17 cellular contexts compared by ENCODE assay signal in the genomic region with DNA sequence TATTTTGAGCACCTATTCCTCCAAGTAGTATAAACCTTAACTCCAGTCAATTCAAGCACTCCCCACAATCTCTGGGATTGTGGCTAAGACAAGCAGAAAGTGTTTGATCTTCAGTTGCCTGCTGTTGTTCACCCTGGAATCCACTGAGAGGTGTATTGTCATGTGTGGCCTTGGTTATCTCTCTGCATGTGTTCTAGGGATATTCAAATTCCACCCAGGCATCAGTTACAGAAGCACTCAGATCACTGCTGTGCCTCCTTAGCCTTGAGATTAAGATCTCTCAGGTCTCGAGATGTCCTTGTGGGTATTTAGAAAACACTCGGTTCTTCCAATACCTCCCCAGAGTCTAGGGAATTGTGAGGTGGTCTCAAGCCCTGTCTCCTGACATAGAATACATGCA.
DNase-seq lines count a peak whose midpoint lies in the region; ATAC-seq, FAIRE-seq and TF ChIP-seq lines count a peak whose summit lies in the region.
"Had no signal": no experiment of that assay in that cellular context is flagged by ENCODE, and none has a peak within 500 bp of the region (broad histone marks: within the 10 kb centered on the region; RNA-seq: fewer than 3 reads in every experiment).

No MANE protein-coding gene starts in this region.

- no peak overlapping the region for H3K4me3 Mint-ChIP-seq in activated CD4-positive, alpha-beta memory T cell treated with anti-CD3 and anti-CD28 coated beads, Interleukin-2, amount 10 ng/mL, durations not matched to agents 7 days and 5 days
- H3K4me3 Mint-ChIP-seq: B cell; CD4-positive, alpha-beta memory T cell had no signal

- no peak overlapping the region for H3K4ac ChIP-seq in H1 (replicated peaks; ENCODE audit: insufficient read length, low read depth, low read length)

- no peak overlapping the region for H4K5ac ChIP-seq in H1 (ENCODE audit: insufficient read length, low read depth, low read length)

- H2BK15ac ChIP-seq in H1 (ENCODE audit: low read length) = no peak overlapping the region

- no peaks in the 10 kb centered on the region for H3K9me3 ChIP-seq in H1 (ENCODE audit: insufficient read depth in 2 of 2, low read depth in 1 of 2, low read length in 1 of 2)
- H3K9me3 ChIP-seq in thyroid gland = no peaks in the 10 kb centered on the region
- H3K9me3 ChIP-seq: HAP-1 had no signal

- H3K27ac ChIP-seq in H1 (ENCODE audit: low read depth, low read length) (no peak overlapping the region), thyroid gland (no peak overlapping the region)
- H3K27ac ChIP-seq: HL-60 had no signal

- no peaks in the 10 kb centered on the region for H3K4me1 Mint-ChIP-seq in activated CD4-positive, alpha-beta memory T cell treated with anti-CD3 and anti-CD28 coated beads, Interleukin-2, amount 10 ng/mL, durations not matched to agents 7 days and 5 days
- H3K4me1 Mint-ChIP-seq: B cell; CD4-positive, alpha-beta memory T cell had no signal

- no peak overlapping the region for H2BK20ac ChIP-seq in H1 (ENCODE audit: low read length)

- no peak for TF ChIP-seq EP300 in H1 (IDR thresholded peaks at IDR 0.05; ENCODE audit: borderline replicate concordance in 1 of 2, low read depth in 2 of 2, low read length in 2 of 2)

- intact Hi-C loops in thyroid gland (cut with DNase I) = no loop called here

- no peaks in the 10 kb centered on the region for H3K27me3 Mint-ChIP-seq in activated CD4-positive, alpha-beta memory T cell treated with anti-CD3 and anti-CD28 coated beads, Interleukin-2, amount 10 ng/mL, durations not matched to agents 7 days and 5 days
- H3K27me3 Mint-ChIP-seq: B cell had no signal

- no peak overlapping the region for H4K91ac ChIP-seq in H1 (replicated peaks; ENCODE audit: insufficient read length, low read length)

- no peak overlapping the region for H3K14ac ChIP-seq in H1 (ENCODE audit: insufficient read length)

- H3K36me3 ChIP-seq in H7 (replicated peaks; ENCODE audit: control insufficient read depth, insufficient read depth, low read length) (no peaks in the 10 kb centered on the region), H1 (ENCODE audit: control insufficient read depth in 2 of 4, insufficient read depth in 4 of 4, low read length in 3 of 4) (no peaks in the 10 kb centered on the region), thyroid gland (no peaks in the 10 kb centered on the region)
- H3K36me3 ChIP-seq: HAP-1 had no signal

- no peak overlapping the region for H3K9ac ChIP-seq in H1 (replicated peaks in 1 of 4; ENCODE audit: extremely low read depth in 1 of 4, low read depth in 3 of 4, low read length in 3 of 4)

- no peak overlapping the region for H2AFZ ChIP-seq in H1 (ENCODE audit: low read length)

- H2BK5ac ChIP-seq in H1 (ENCODE audit: low read depth, low read length) = no peak overlapping the region

- no peak overlapping the region for H3K4me3 ChIP-seq in H7 (ENCODE audit: insufficient read depth, low read depth, low read length)
- no peak overlapping the region for H3K4me3 ChIP-seq in H1 (ENCODE audit: extremely low read depth in 1 of 4, insufficient read depth in 2 of 4, low read depth in 3 of 4, low read length in 4 of 4)
- H3K4me3 ChIP-seq in thyroid gland (replicated peaks in 1 of 3) = no peak overlapping the region
- H3K4me3 ChIP-seq: HAP-1 had no signal

- no peaks in the 10 kb centered on the region for H3K36me3 Mint-ChIP-seq in activated CD4-positive, alpha-beta memory T cell treated with anti-CD3 and anti-CD28 coated beads, Interleukin-2, amount 10 ng/mL, durations not matched to agents 7 days and 5 days (ENCODE audit: low read depth)
- H3K36me3 Mint-ChIP-seq: CD4-positive, alpha-beta memory T cell had no signal

- TF ChIP-seq CTCF in H1 (IDR thresholded peaks at IDR 0.05; ENCODE audit: control extremely low read depth in 1 of 3, insufficient read depth in 1 of 3, low read depth in 1 of 3, low read length in 3 of 3) = no peak
- TF ChIP-seq CTCF in thyroid gland (IDR thresholded peaks at IDR 0.05) = no peak

- H3K79me1 ChIP-seq in H1 (ENCODE audit: low read depth, low read length) = no peaks in the 10 kb centered on the region

- DNase-seq in H7 (peak; percentile 12), H1 (ENCODE audit: low read depth in 1 of 2, low spot score in 2 of 2) (no peak), iPS-NIHi11 (ENCODE audit: low spot score) (peak; percentile 9), thyroid gland (no peak)
- DNase-seq in activated CD4-positive, alpha-beta memory T cell treated with anti-CD3 and anti-CD28 coated beads, Interleukin-2, amount 10 ng/mL, durations not matched to agents 7 days and 5 days = no peak
- DNase-seq in activated CD4-positive, alpha-beta T cell treated with anti-CD3 and anti-CD28 coated beads, Interleukin-2, amount 50 U/mL, for 48 hours = no peak
- DNase-seq: C1 segment of cervical spinal cord; CD4-positive, alpha-beta memory T cell; DMS79 had no signal

- peak; percentile 93 for FAIRE-seq in H1 (lab: Jason Lieb, UNC)
- FAIRE-seq: A204.1, G401.6, GM12892, GM19239 had no signal

- H3K23me2 ChIP-seq in H1 (ENCODE audit: low read depth, low read length) = no peaks in the 10 kb centered on the region

- 21% methylated on average over 2 of the region's 2 CpGs; no CpG with 5 or more reads in 1 of the 2 experiments for WGBS in H1 (ENCODE audit: extremely low coverage in 1 of 2, insufficient coverage in 1 of 2, insufficient read length in 1 of 2, insufficient replicate concordance in 2 of 2, low coverage in 1 of 2, low lambda C conversion rate in 2 of 2, missing lambda C conversion rate in 1 of 2), 2 experiments
- 17 to 32% methylated on average over 1 to 2 of the region's 2 CpGs for WGBS in thyroid gland, 2 donors

- H2BK120ac ChIP-seq in H1 (replicated peaks; ENCODE audit: low read depth, low read length) = no peak overlapping the region

- H2BK12ac ChIP-seq in H1 (ENCODE audit: low read depth, low read length) = no peak overlapping the region

- CTCF ChIA-PET in H1 (lab: Charles Lee; ENCODE audit: partially characterized antibody) = interaction anchor here (1.1 kb wide), 1 partner anchor 52 kb away, joined by 3 read pairs; no protein-coding TSS in a partner anchor
- CTCF ChIA-PET in activated CD4-positive, alpha-beta memory T cell treated with anti-CD3 and anti-CD28 coated beads, Interleukin-2, amount 10 ng/mL, durations not matched to agents 7 days and 5 days (lab: Charles Lee) = no interaction called here

- TF ChIP-seq RAD21 in H1 (IDR thresholded peaks at IDR 0.05 in 1 of 2, conservative IDR thresholded peaks at IDR 0.05 in 1 of 2; ENCODE audit: low read depth in 2 of 2, low read length in 2 of 2) = no peak

- H3K23ac ChIP-seq in H1 (ENCODE audit: insufficient read length) = no peak overlapping the region

- no peak overlapping the region for H3K56ac ChIP-seq in H1 (replicated peaks; ENCODE audit: insufficient read length, low read depth, low read length)

- no peak overlapping the region for H3K27ac Mint-ChIP-seq in activated CD4-positive, alpha-beta memory T cell treated with anti-CD3 and anti-CD28 coated beads, Interleukin-2, amount 10 ng/mL, durations not matched to agents 7 days and 5 days
- H3K27ac Mint-ChIP-seq: B cell; CD4-positive, alpha-beta memory T cell had no signal

- H3K27me3 ChIP-seq in H7 (ENCODE audit: control insufficient read depth, insufficient read depth, low read length) = no peaks in the 10 kb centered on the region
- H3K27me3 ChIP-seq in H1 (replicated peaks in 1 of 4; ENCODE audit: control insufficient read depth in 3 of 4, extremely low read depth in 1 of 4, insufficient read depth in 3 of 4, low read length in 3 of 4) = peaks cover 0 to 6% (median 0%) of the 10 kb centered on the region in 4 experiments; a peak in 2 of 7 replicates
- no peaks in the 10 kb centered on the region for H3K27me3 ChIP-seq in thyroid gland

- POLR2A ChIA-PET in H1 (lab: Charles Lee; ENCODE audit: partially characterized antibody) = no interaction called here
- POLR2A ChIA-PET in activated CD4-positive, alpha-beta memory T cell treated with anti-CD3 and anti-CD28 coated beads, Interleukin-2, amount 10 ng/mL, durations not matched to agents 7 days and 5 days (lab: Charles Lee) = no interaction called here

- TF ChIP-seq POLR2A in H1 (IDR thresholded peaks at IDR 0.05; ENCODE audit: control extremely low read depth in 1 of 2, low read depth in 2 of 2, low read length in 2 of 2) (no peak), thyroid gland (IDR thresholded peaks at IDR 0.05) (no peak)

- no peaks in the 10 kb centered on the region for H3K4me1 ChIP-seq in H1 (replicated peaks in 1 of 4; ENCODE audit: control insufficient read depth in 3 of 4, insufficient read depth in 4 of 4, low read length in 3 of 4)
- no peaks in the 10 kb centered on the region for H3K4me1 ChIP-seq in thyroid gland
- H3K4me1 ChIP-seq: HAP-1 had no signal

- H3K79me2 ChIP-seq in H1 (ENCODE audit: control insufficient read depth in 1 of 2, insufficient read depth in 2 of 2, low read length in 2 of 2) = no peaks in the 10 kb centered on the region

- H4K20me1 ChIP-seq in H1 (replicated peaks in 1 of 2; ENCODE audit: control insufficient read depth in 1 of 2, insufficient read depth in 2 of 2, low read length in 2 of 2) = peaks cover 0 to 2% of the 10 kb centered on the region in 2 experiments

- no peak overlapping the region for H3K4me2 ChIP-seq in H1 (ENCODE audit: insufficient read depth in 1 of 2, low read depth in 2 of 2, low read length in 2 of 2)

- H4K8ac ChIP-seq in H1 (ENCODE audit: extremely low read depth, insufficient read depth, low read length) = no peak overlapping the region

- no peak overlapping the region for H3K18ac ChIP-seq in H1 (ENCODE audit: extremely low read depth, low read length)

- H2AK5ac ChIP-seq in H1 (ENCODE audit: low read depth, low read length) = no peak overlapping the region

- no peak for ATAC-seq in HG03469 (IDR thresholded peaks at IDR 0.05; ENCODE audit: unreplicated experiment)

- no peaks in the 10 kb centered on the region for H3K9me3 Mint-ChIP-seq in activated CD4-positive, alpha-beta memory T cell treated with anti-CD3 and anti-CD28 coated beads, Interleukin-2, amount 10 ng/mL, durations not matched to agents 7 days and 5 days

TF ChIP-seq in H1, 55 proteins besides CTCF, POLR2A, EP300 and RAD21:
- TF ChIP-seq SUZ12 (IDR thresholded peaks at IDR 0.05; ENCODE audit: low read length) (no peak), RFX5 (IDR thresholded peaks at IDR 0.05; ENCODE audit: borderline replicate concordance, low read depth, low read length) (no peak), TEAD4 (IDR thresholded peaks at IDR 0.05; ENCODE audit: low read depth, low read length) (0 out of 2 replicates have a peak, but pooled peaks have one; percentile 45)

Comparison
In these comparisons a context has a peak if more than half of its experiments do, and no peak if none do; other contexts are left out.
1. DNase-seq: peak in H7 (single experiment) and iPS-NIHi11 (single experiment); none in H1 (0 of 2), thyroid gland (0 of 2), activated CD4-positive, alpha-beta memory T cell treated with anti-CD3 and anti-CD28 coated beads, Interleukin-2, amount 10 ng/mL, durations not matched to agents 7 days and 5 days (single experiment) and activated CD4-positive, alpha-beta T cell treated with anti-CD3 and anti-CD28 coated beads, Interleukin-2, amount 50 U/mL, for 48 hours (0 of 2).